18 cellular contexts compared by ENCODE assay signal in genomic region chr7:155647734-155648133, GRCh38. TPM values are rescaled to one million over a fixed set of nuclear protein-coding genes. Genes with fewer than 3 reads are reported as not detected.
DNase-seq lines count a peak whose midpoint lies in the region; ATAC-seq and TF ChIP-seq lines count a peak whose summit lies in the region.
"Had no signal": no experiment of that assay in that cellular context is flagged by ENCODE, and none has a peak within 500 bp of the region (broad histone marks: within the 10 kb centered on the region; RNA-seq: fewer than 3 reads in every experiment).

No MANE protein-coding gene starts in this region.

- no peak overlapping the region for H3K27ac ChIP-seq in aorta (ENCODE audit: low read depth in 1 of 2, low read length in 2 of 2)
- H3K27ac ChIP-seq: KMS-11 had no signal

- H3K4me1 ChIP-seq in Loucy (ENCODE audit: insufficient read depth, low read length, poor library complexity, severe bottlenecking) (peaks cover 55% of the 10 kb centered on the region), aorta (ENCODE audit: control insufficient read depth in 1 of 2, insufficient read depth in 2 of 2, low read length in 2 of 2) (peaks cover 2% of the 10 kb centered on the region in 2 donors)

- H3K9me3 ChIP-seq in Loucy (ENCODE audit: insufficient read depth, low read depth, low read length) (peaks cover 18% of the 10 kb centered on the region; the same call in 1 of the 2 replicates), aorta (ENCODE audit: control insufficient read depth, low read length) (no peaks in the 10 kb centered on the region)

- H3K4me3 Mint-ChIP-seq in activated naive CD8-positive, alpha-beta T cell, result peak overlapping the region; percentile 38
- H3K4me3 Mint-ChIP-seq in activated naive CD8-positive, alpha-beta T cell treated with anti-CD3 and anti-CD28 coated beads for 36 hours, result no peak overlapping the region
- H3K4me3 Mint-ChIP-seq in effector memory CD8-positive, alpha-beta T cell, result peak overlapping the region; percentile 31 to 61
- H3K4me3 Mint-ChIP-seq in stimulated activated naive B cell treated with anti-CD40 and anti-IgM and Interleukin-4, amounts not matched to agents 10 μg/mL and 1 μg/mL and 100 μg/mL, for 72 hours, result no peak overlapping the region
- H3K4me3 Mint-ChIP-seq: HFFc6 had no signal

- H3K36me3 ChIP-seq in Loucy (ENCODE audit: insufficient read depth, low read length) (no peaks in the 10 kb centered on the region), aorta (ENCODE audit: control insufficient read depth in 1 of 2, insufficient read depth in 2 of 2, low read length in 1 of 2) (peaks cover 0 to 3% of the 10 kb centered on the region in 2 donors)

- no peaks in the 10 kb centered on the region for H3F3A ChIP-seq in Loucy (ENCODE audit: low read depth)

- H2AFZ ChIP-seq in Loucy (ENCODE audit: low read length), result no peak overlapping the region

- H3K4me1 Mint-ChIP-seq in activated naive CD8-positive, alpha-beta T cell (ENCODE audit: low read depth), result peaks cover 77% of the 10 kb centered on the region
- peaks cover 66% of the 10 kb centered on the region for H3K4me1 Mint-ChIP-seq in activated naive CD8-positive, alpha-beta T cell treated with anti-CD3 and anti-CD28 coated beads for 36 hours
- peaks cover 53 to 78% of the 10 kb centered on the region in 2 donors for H3K4me1 Mint-ChIP-seq in effector memory CD8-positive, alpha-beta T cell (ENCODE audit: low read depth in 2 of 2)
- H3K4me1 Mint-ChIP-seq in stimulated activated naive B cell treated with anti-CD40 and anti-IgM and Interleukin-4, amounts not matched to agents 10 μg/mL and 1 μg/mL and 100 μg/mL, for 72 hours, result peaks cover 35 to 79% of the 10 kb centered on the region in 2 donors

- H3K9me3 Mint-ChIP-seq in activated naive CD8-positive, alpha-beta T cell (ENCODE audit: low read depth), result peaks cover 12% of the 10 kb centered on the region
- H3K9me3 Mint-ChIP-seq in activated naive CD8-positive, alpha-beta T cell treated with anti-CD3 and anti-CD28 coated beads for 36 hours, result peaks cover 19% of the 10 kb centered on the region
- H3K9me3 Mint-ChIP-seq in effector memory CD8-positive, alpha-beta T cell, result peaks cover 0 to 4% of the 10 kb centered on the region in 2 donors
- H3K9me3 Mint-ChIP-seq in stimulated activated naive B cell treated with anti-CD40 and anti-IgM and Interleukin-4, amounts not matched to agents 10 μg/mL and 1 μg/mL and 100 μg/mL, for 72 hours, result peaks cover 8 to 13% of the 10 kb centered on the region in 2 donors

- DNase-seq in activated naive CD8-positive, alpha-beta T cell treated with anti-CD3 and anti-CD28 coated beads for 36 hours, result no peak
- DNase-seq in effector memory CD8-positive, alpha-beta T cell, result no peak
- no peak for DNase-seq in stimulated activated naive B cell treated with anti-CD40 and anti-IgM and Interleukin-4, amounts not matched to agents 10 μg/mL and 1 μg/mL and 100 μg/mL, for 72 hours
- no peak for DNase-seq in aorta
- no peak for DNase-seq in NCI-H1105 (lab: John Stamatoyannopoulos, UW)
- DNase-seq: 8988T, EL, HFFc6, MG63, NCI-H1092 treated with DMSO at 0.1 percent for 48 hours, NCI-H1694, NCI-H2081 treated with DMSO at 0.1 percent for 48 hours, NCI-H446 treated with DMSO at 0.1 percent for 48 hours, Right ventricle myocardium superior had no signal

- H3K27me3 ChIP-seq in Loucy (ENCODE audit: insufficient read depth, low read length, poor library complexity, severe bottlenecking) (peaks cover 3% of the 10 kb centered on the region), aorta (ENCODE audit: control insufficient read depth in 1 of 2, insufficient read depth in 2 of 2, low read length in 1 of 2) (no peaks in the 10 kb centered on the region)
- H3K27me3 ChIP-seq: MG63 had no signal

- no peak for TF ChIP-seq CTCF in Loucy (conservative IDR thresholded peaks at IDR 0.05; ENCODE audit: low read length)

- H3K9me2 ChIP-seq in Loucy (replicated peaks; ENCODE audit: low read depth, low read length), result no peaks in the 10 kb centered on the region

- H3K4me3 ChIP-seq in Loucy (ENCODE audit: low read length, poor library complexity, severe bottlenecking), result peak overlapping the region; percentile 98
- H3K4me3 ChIP-seq in aorta (ENCODE audit: low read length in 2 of 2), result no peak overlapping the region
- H3K4me3 ChIP-seq: MG63 had no signal

- H3K27ac Mint-ChIP-seq in activated naive CD8-positive, alpha-beta T cell, result no peak overlapping the region
- no peak overlapping the region for H3K27ac Mint-ChIP-seq in activated naive CD8-positive, alpha-beta T cell treated with anti-CD3 and anti-CD28 coated beads for 36 hours
- peak overlapping the region in 1 of 2 donors; percentile 15 for H3K27ac Mint-ChIP-seq in effector memory CD8-positive, alpha-beta T cell
- peak overlapping the region; percentile 54 for H3K27ac Mint-ChIP-seq in stimulated activated naive B cell treated with anti-CD40 and anti-IgM and Interleukin-4, amounts not matched to agents 10 μg/mL and 1 μg/mL and 100 μg/mL, for 72 hours
- H3K27ac Mint-ChIP-seq: HFFc6 had no signal

- H3K36me3 Mint-ChIP-seq in activated naive CD8-positive, alpha-beta T cell, result peaks cover 30% of the 10 kb centered on the region
- H3K36me3 Mint-ChIP-seq in activated naive CD8-positive, alpha-beta T cell treated with anti-CD3 and anti-CD28 coated beads for 36 hours, result peaks cover 68% of the 10 kb centered on the region
- peaks cover 37% of the 10 kb centered on the region for H3K36me3 Mint-ChIP-seq in effector memory CD8-positive, alpha-beta T cell (ENCODE audit: insufficient read depth)
- H3K36me3 Mint-ChIP-seq in stimulated activated naive B cell treated with anti-CD40 and anti-IgM and Interleukin-4, amounts not matched to agents 10 μg/mL and 1 μg/mL and 100 μg/mL, for 72 hours, result peaks cover 45 to 59% of the 10 kb centered on the region in 2 donors

- peak overlapping the region; percentile 88 for H3K4me2 ChIP-seq in Loucy (ENCODE audit: low read depth, low read length, poor library complexity, severe bottlenecking)

- peaks cover 80% of the 10 kb centered on the region for H4K20me1 ChIP-seq in Loucy (ENCODE audit: insufficient read depth, low read length, poor library complexity, severe bottlenecking)

- H3K9ac ChIP-seq in Loucy (ENCODE audit: low read depth, low read length, poor library complexity, severe bottlenecking), result no peak overlapping the region
- H3K9ac ChIP-seq: KMS-11 had no signal

- ATAC-seq in effector memory CD8-positive, alpha-beta T cell (replicated peaks), result no peak
- no peak for ATAC-seq in stimulated activated naive B cell treated with anti-CD40 and anti-IgM and Interleukin-4, amounts not matched to agents 10 μg/mL and 1 μg/mL and 100 μg/mL, for 72 hours (replicated peaks)
- ATAC-seq in aorta (ENCODE audit: low FRiP score) (no peak), HG03097 (IDR thresholded peaks at IDR 0.05; ENCODE audit: low FRiP score, unreplicated experiment) (no peak)

- 96 to 97% methylated on average over 2 of the region's 2 CpGs for whole genome bisulfite sequencing in aorta, 2 donors

- no peaks in the 10 kb centered on the region for H3K27me3 Mint-ChIP-seq in activated naive CD8-positive, alpha-beta T cell
- H3K27me3 Mint-ChIP-seq in activated naive CD8-positive, alpha-beta T cell treated with anti-CD3 and anti-CD28 coated beads for 36 hours, result no peaks in the 10 kb centered on the region
- no peaks in the 10 kb centered on the region for H3K27me3 Mint-ChIP-seq in effector memory CD8-positive, alpha-beta T cell
- H3K27me3 Mint-ChIP-seq in stimulated activated naive B cell treated with anti-CD40 and anti-IgM and Interleukin-4, amounts not matched to agents 10 μg/mL and 1 μg/mL and 100 μg/mL, for 72 hours, result no peaks in the 10 kb centered on the region

- intact Hi-C loops in aorta (cut with DNase I), result no loop called here

- H3K79me2 ChIP-seq in Loucy (ENCODE audit: insufficient read depth, low read length), result peaks cover 98% of the 10 kb centered on the region

RNA-seq across cellular contexts. Expression of gene RBM33, which starts 3.3 kb away (rescaled TPM):
- total RNA-seq in activated naive CD8-positive, alpha-beta T cell treated with anti-CD3 and anti-CD28 coated beads for 36 hours, result 10 to 100 TPM; 69.8 to 74.6 TPM
- total RNA-seq in aorta, result 10 to 100 TPM; 66.5 to 80.0 TPM
- 10 to 100 TPM in 1 of 2 donors, 1 to 10 TPM in 1; 4.1 to 27.9 TPM for polyA plus RNA-seq in aorta

Comparison
In these comparisons a context has a peak if more than half of its experiments do, and no peak if none do; other contexts are left out.
1. H3K4me3 Mint-ChIP-seq: peak in activated naive CD8-positive, alpha-beta T cell (single experiment) and effector memory CD8-positive, alpha-beta T cell (2 of 2); none in activated naive CD8-positive, alpha-beta T cell treated with anti-CD3 and anti-CD28 coated beads for 36 hours (single experiment) and stimulated activated naive B cell treated with anti-CD40 and anti-IgM and Interleukin-4, amounts not matched to agents 10 μg/mL and 1 μg/mL and 100 μg/mL, for 72 hours (0 of 2).